In genomic region chr22:22485524-22485923, GRCh38 we compare ENCODE assay signal across 37 cellular contexts. TPM values are rescaled to one million over a fixed set of nuclear protein-coding genes. Genes with fewer than 3 reads are reported as not detected.
"Had no signal": no experiment of that assay in that cellular context is flagged by ENCODE, and none has a peak within 500 bp of the region (broad histone marks: within the 10 kb centered on the region; RNA-seq: fewer than 3 reads in every experiment).

No MANE protein-coding gene starts in this region.

- H3K4me2 ChIP-seq: KMS-11 had no signal

- H3K27me3 ChIP-seq: MG63 had no signal

- H3K27ac ChIP-seq: KMS-11 had no signal

- H3K9me3 ChIP-seq: MG63 had no signal

- DNase-seq: Karpas-422, Kasumi-1, KG1, MG63, MM.1S, MV-4-11, NCI-H1048, NCI-H1092, NCI-H1092 treated with DMSO at 0.1 percent for 48 hours, NCI-H1105, NCI-H1105 treated with DMSO at 0.1 percent for 48 hours, NCI-H1417, NCI-H1417 treated with DMSO at 0.1 percent for 48 hours, NCI-H1436, NCI-H1436 treated with DMSO at 0.1 percent for 48 hours, NCI-H146, NCI-H1694, NCI-H1694 treated with DMSO at 0.1 percent for 48 hours, NCI-H187, NCI-H187 treated with DMSO at 0.1 percent for 48 hours, NCI-H2029, NCI-H2029 treated with DMSO at 0.1 percent for 48 hours, NCI-H2081, NCI-H2081 treated with DMSO at 0.1 percent for 48 hours, NCI-H2107, NCI-H2171, NCI-H2171 treated with DMSO at 0.1 percent for 48 hours, NCI-H2227 treated with DMSO at 0.1 percent for 48 hours, NCI-H226, NCI-H345, NCI-H446, NCI-H446 treated with DMSO at 0.1 percent for 48 hours, NCI-H510A had no signal

- H3K9ac ChIP-seq: KMS-11 had no signal

- H3K4me3 ChIP-seq: MG63 had no signal

RNA-seq across cellular contexts. Expression of gene ZNF280B, which starts 23.0 kb away (rescaled TPM):
- total RNA-seq: MCF 10A had no signal

RNA-seq across cellular contexts. Expression of gene ZNF280A, which starts 34.5 kb away (rescaled TPM):
- total RNA-seq: LHCN-M2, M059J, MCF 10A had no signal
